1 cellular context compared by ENCODE assay signal in genomic region chr19:38649305-38650179, GRCh38.
TF ChIP-seq lines count a peak whose summit lies in the region.

No MANE protein-coding gene starts in this region.

TF ChIP-seq in HepG2, 621 proteins besides CTCF, POLR2A, EP300 and RAD21 (continued from another document and continues in another):
- no peak for TF ChIP-seq ZNF770 (CRISPR knock-in tag; IDR thresholded peaks at IDR 0.05)
- TF ChIP-seq, protein P1, sequence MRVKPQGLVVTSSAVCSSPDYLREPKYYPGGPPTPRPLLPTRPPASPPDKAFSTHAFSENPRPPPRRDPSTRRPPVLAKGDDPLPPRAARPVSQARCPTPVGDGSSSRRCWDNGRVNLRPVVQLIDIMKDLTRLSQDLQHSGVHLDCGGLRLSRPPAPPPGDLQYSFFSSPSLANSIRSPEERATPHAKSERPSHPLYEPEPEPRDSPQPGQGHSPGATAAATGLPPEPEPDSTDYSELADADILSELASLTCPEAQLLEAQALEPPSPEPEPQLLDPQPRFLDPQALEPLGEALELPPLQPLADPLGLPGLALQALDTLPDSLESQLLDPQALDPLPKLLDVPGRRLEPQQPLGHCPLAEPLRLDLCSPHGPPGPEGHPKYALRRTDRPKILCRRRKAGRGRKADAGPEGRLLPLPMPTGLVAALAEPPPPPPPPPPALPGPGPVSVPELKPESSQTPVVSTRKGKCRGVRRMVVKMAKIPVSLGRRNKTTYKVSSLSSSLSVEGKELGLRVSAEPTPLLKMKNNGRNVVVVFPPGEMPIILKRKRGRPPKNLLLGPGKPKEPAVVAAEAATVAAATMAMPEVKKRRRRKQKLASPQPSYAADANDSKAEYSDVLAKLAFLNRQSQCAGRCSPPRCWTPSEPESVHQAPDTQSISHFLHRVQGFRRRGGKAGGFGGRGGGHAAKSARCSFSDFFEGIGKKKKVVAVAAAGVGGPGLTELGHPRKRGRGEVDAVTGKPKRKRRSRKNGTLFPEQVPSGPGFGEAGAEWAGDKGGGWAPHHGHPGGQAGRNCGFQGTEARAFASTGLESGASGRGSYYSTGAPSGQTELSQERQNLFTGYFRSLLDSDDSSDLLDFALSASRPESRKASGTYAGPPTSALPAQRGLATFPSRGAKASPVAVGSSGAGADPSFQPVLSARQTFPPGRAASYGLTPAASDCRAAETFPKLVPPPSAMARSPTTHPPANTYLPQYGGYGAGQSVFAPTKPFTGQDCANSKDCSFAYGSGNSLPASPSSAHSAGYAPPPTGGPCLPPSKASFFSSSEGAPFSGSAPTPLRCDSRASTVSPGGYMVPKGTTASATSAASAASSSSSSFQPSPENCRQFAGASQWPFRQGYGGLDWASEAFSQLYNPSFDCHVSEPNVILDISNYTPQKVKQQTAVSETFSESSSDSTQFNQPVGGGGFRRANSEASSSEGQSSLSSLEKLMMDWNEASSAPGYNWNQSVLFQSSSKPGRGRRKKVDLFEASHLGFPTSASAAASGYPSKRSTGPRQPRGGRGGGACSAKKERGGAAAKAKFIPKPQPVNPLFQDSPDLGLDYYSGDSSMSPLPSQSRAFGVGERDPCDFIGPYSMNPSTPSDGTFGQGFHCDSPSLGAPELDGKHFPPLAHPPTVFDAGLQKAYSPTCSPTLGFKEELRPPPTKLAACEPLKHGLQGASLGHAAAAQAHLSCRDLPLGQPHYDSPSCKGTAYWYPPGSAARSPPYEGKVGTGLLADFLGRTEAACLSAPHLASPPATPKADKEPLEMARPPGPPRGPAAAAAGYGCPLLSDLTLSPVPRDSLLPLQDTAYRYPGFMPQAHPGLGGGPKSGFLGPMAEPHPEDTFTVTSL (CRISPR knock-in tag; IDR thresholded peaks at IDR 0.05; ENCODE audit: borderline replicate concordance): no peak
- no peak for TF ChIP-seq FOXC1 (CRISPR knock-in tag; IDR thresholded peaks at IDR 0.05; ENCODE audit: borderline replicate concordance)
- no peak for TF ChIP-seq NAIF1 (CRISPR knock-in tag; IDR thresholded peaks at IDR 0.05; ENCODE audit: borderline replicate concordance)
- no peak for TF ChIP-seq FOSL1 (CRISPR knock-in tag; IDR thresholded peaks at IDR 0.05; ENCODE audit: borderline replicate concordance)
- peak; percentile 90 for TF ChIP-seq GFI1 (CRISPR knock-in tag; IDR thresholded peaks at IDR 0.05; ENCODE audit: borderline replicate concordance)
- TF ChIP-seq ZNF644 (CRISPR knock-in tag; IDR thresholded peaks at IDR 0.05; ENCODE audit: low read depth): no peak
- TF ChIP-seq, protein P2, sequence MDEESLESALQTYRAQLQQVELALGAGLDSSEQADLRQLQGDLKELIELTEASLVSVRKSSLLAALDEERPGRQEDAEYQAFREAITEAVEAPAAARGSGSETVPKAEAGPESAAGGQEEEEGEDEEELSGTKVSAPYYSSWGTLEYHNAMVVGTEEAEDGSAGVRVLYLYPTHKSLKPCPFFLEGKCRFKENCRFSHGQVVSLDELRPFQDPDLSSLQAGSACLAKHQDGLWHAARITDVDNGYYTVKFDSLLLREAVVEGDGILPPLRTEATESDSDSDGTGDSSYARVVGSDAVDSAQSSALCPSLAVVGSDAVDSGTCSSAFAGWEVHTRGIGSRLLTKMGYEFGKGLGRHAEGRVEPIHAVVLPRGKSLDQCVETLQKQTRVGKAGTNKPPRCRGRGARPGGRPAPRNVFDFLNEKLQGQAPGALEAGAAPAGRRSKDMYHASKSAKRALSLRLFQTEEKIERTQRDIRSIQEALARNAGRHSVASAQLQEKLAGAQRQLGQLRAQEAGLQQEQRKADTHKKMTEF (CRISPR knock-in tag; IDR thresholded peaks at IDR 0.05): peak; percentile 53
- TF ChIP-seq ZNF24 (IDR thresholded peaks at IDR 0.05): no peak
- TF ChIP-seq E2F5 (CRISPR knock-in tag; conservative IDR thresholded peaks at IDR 0.05): no peak
- TF ChIP-seq ZNF746 (CRISPR knock-in tag; IDR thresholded peaks at IDR 0.05): peak; percentile 27; the same call in 1 of the 2 replicates
- TF ChIP-seq RXRB (CRISPR knock-in tag; IDR thresholded peaks at IDR 0.05; ENCODE audit: borderline replicate concordance): peak; percentile 59; the same call in 1 of the 2 replicates
- TF ChIP-seq HDAC1 (CRISPR knock-in tag; IDR thresholded peaks at IDR 0.05): no peak
- TF ChIP-seq, protein P3, sequence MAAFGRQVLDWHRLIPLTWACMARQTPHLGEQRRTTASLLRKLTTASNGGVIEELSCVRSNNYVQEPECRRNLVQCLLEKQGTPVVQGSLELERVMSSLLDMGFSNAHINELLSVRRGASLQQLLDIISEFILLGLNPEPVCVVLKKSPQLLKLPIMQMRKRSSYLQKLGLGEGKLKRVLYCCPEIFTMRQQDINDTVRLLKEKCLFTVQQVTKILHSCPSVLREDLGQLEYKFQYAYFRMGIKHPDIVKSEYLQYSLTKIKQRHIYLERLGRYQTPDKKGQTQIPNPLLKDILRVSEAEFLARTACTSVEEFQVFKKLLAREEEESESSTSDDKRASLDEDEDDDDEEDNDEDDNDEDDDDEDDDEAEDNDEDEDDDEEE (CRISPR knock-in tag; IDR thresholded peaks at IDR 0.05): peak; percentile 68; the same call in 1 of the 2 replicates
- TF ChIP-seq FOXA3 (CRISPR knock-in tag; IDR thresholded peaks at IDR 0.05): peak; percentile 41
- TF ChIP-seq NFAT5 (CRISPR knock-in tag; IDR thresholded peaks at IDR 0.05): no peak
- TF ChIP-seq BHLHE40 (IDR thresholded peaks at IDR 0.05; ENCODE audit: low read length): no peak
- no peak for TF ChIP-seq NFE2L1 (CRISPR knock-in tag; IDR thresholded peaks at IDR 0.05; ENCODE audit: borderline replicate concordance)
- peak; percentile 60 for TF ChIP-seq MED1 (CRISPR knock-in tag; IDR thresholded peaks at IDR 0.05)
- no peak for TF ChIP-seq ZNF441 (CRISPR knock-in tag; IDR thresholded peaks at IDR 0.05; ENCODE audit: borderline replicate concordance)
- TF ChIP-seq TAF1 (CRISPR knock-in tag; IDR thresholded peaks at IDR 0.05): peak; percentile 39
- TF ChIP-seq, protein P4, sequence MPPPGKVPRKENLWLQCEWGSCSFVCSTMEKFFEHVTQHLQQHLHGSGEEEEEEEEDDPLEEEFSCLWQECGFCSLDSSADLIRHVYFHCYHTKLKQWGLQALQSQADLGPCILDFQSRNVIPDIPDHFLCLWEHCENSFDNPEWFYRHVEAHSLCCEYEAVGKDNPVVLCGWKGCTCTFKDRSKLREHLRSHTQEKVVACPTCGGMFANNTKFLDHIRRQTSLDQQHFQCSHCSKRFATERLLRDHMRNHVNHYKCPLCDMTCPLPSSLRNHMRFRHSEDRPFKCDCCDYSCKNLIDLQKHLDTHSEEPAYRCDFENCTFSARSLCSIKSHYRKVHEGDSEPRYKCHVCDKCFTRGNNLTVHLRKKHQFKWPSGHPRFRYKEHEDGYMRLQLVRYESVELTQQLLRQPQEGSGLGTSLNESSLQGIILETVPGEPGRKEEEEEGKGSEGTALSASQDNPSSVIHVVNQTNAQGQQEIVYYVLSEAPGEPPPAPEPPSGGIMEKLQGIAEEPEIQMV (CRISPR knock-in tag; IDR thresholded peaks at IDR 0.05; ENCODE audit: low read depth): no peak
- TF ChIP-seq SRF (IDR thresholded peaks at IDR 0.05; ENCODE audit: low read depth, low read length): no peak
- no peak for TF ChIP-seq POGZ (CRISPR knock-in tag; IDR thresholded peaks at IDR 0.05)
- TF ChIP-seq DDIT3 (CRISPR knock-in tag; IDR thresholded peaks at IDR 0.05): no peak
- no peak for TF ChIP-seq AGO1 (IDR thresholded peaks at IDR 0.05; ENCODE audit: low read depth, low read length, poor library complexity, severe bottlenecking)
- no peak for TF ChIP-seq ZNF460 (CRISPR knock-in tag; IDR thresholded peaks at IDR 0.05; ENCODE audit: borderline replicate concordance)
- no peak for TF ChIP-seq ZNF12 (CRISPR knock-in tag; IDR thresholded peaks at IDR 0.05)
- TF ChIP-seq XBP1 (CRISPR knock-in tag; IDR thresholded peaks at IDR 0.05): 0 out of 2 replicates have a peak, but pooled peaks have one; percentile 11
- peak; percentile 68 for TF ChIP-seq POLR2G (IDR thresholded peaks at IDR 0.05; ENCODE audit: low read depth, low read length)
- TF ChIP-seq STAG1 (CRISPR knock-in tag; IDR thresholded peaks at IDR 0.05): peak; percentile 32
- TF ChIP-seq CENPT (CRISPR knock-in tag; IDR thresholded peaks at IDR 0.05; ENCODE audit: low read depth): no peak
- no peak for TF ChIP-seq TEAD3 (CRISPR knock-in tag; optimal IDR thresholded peaks at IDR 0.05; ENCODE audit: borderline replicate concordance)
- TF ChIP-seq MXD4 (CRISPR knock-in tag; IDR thresholded peaks at IDR 0.05): 0 out of 2 replicates have a peak, but pooled peaks have one; percentile 31
- TF ChIP-seq ZNF776 (CRISPR knock-in tag; IDR thresholded peaks at IDR 0.05): no peak
- TF ChIP-seq, protein P5, sequence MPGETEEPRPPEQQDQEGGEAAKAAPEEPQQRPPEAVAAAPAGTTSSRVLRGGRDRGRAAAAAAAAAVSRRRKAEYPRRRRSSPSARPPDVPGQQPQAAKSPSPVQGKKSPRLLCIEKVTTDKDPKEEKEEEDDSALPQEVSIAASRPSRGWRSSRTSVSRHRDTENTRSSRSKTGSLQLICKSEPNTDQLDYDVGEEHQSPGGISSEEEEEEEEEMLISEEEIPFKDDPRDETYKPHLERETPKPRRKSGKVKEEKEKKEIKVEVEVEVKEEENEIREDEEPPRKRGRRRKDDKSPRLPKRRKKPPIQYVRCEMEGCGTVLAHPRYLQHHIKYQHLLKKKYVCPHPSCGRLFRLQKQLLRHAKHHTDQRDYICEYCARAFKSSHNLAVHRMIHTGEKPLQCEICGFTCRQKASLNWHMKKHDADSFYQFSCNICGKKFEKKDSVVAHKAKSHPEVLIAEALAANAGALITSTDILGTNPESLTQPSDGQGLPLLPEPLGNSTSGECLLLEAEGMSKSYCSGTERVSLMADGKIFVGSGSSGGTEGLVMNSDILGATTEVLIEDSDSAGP (CRISPR knock-in tag; IDR thresholded peaks at IDR 0.05; ENCODE audit: borderline replicate concordance): peak; percentile 23; the same call in 1 of the 2 replicates
- peak; percentile 40 for TF ChIP-seq ASH2L (IDR thresholded peaks at IDR 0.05; ENCODE audit: insufficient read length, low read depth, low read length)
